In the genomic region with DNA sequence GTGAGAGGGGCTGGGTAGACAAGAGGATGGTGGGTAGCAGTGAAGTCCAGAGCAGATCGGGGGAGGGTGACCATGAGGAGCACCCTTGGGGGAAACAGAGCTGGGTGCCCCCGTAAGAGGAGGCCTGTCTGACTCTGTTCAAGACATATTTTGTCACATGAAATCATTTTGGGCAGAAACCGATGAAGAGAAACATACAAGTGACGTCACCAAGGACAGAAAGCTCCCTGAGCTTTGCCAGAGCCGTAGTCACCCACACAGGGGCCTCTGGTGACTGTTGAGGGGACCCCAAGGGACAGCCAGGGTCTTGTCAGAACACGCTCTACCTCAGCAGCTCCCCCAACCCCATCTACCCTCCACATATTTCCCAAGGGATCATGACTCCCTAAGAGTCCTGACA, we compare ENCODE assay signal across 2 cellular contexts.
TF ChIP-seq lines count a peak whose summit lies in the region.

No MANE protein-coding gene starts in this region.

TF ChIP-seq in HepG2, 621 proteins besides CTCF, POLR2A, EP300 and RAD21:
- peak; percentile 89 for TF ChIP-seq ATF7 (IDR thresholded peaks at IDR 0.05)
- TF ChIP-seq ATF7 (CRISPR knock-in tag; IDR thresholded peaks at IDR 0.05), result no peak
- TF ChIP-seq CREB1 (IDR thresholded peaks at IDR 0.05), result peak; percentile 95
- TF ChIP-seq CREB1 (CRISPR knock-in tag; IDR thresholded peaks at IDR 0.05), result no peak
- no peak for TF ChIP-seq KLF12 (CRISPR knock-in tag; IDR thresholded peaks at IDR 0.05; ENCODE audit: borderline replicate concordance)

TF ChIP-seq in K562, 482 proteins besides CTCF, POLR2A, EP300 and RAD21:
- TF ChIP-seq ATF1 (CRISPR knock-in tag; IDR thresholded peaks at IDR 0.05), result no peak
- peak; percentile 54; the same call in 1 of the 2 replicates for TF ChIP-seq ATF1 (tag; IDR thresholded peaks at IDR 0.05)
- TF ChIP-seq PURB (CRISPR knock-in tag; IDR thresholded peaks at IDR 0.05; ENCODE audit: low read depth), result no peak
- TF ChIP-seq, protein P1, sequence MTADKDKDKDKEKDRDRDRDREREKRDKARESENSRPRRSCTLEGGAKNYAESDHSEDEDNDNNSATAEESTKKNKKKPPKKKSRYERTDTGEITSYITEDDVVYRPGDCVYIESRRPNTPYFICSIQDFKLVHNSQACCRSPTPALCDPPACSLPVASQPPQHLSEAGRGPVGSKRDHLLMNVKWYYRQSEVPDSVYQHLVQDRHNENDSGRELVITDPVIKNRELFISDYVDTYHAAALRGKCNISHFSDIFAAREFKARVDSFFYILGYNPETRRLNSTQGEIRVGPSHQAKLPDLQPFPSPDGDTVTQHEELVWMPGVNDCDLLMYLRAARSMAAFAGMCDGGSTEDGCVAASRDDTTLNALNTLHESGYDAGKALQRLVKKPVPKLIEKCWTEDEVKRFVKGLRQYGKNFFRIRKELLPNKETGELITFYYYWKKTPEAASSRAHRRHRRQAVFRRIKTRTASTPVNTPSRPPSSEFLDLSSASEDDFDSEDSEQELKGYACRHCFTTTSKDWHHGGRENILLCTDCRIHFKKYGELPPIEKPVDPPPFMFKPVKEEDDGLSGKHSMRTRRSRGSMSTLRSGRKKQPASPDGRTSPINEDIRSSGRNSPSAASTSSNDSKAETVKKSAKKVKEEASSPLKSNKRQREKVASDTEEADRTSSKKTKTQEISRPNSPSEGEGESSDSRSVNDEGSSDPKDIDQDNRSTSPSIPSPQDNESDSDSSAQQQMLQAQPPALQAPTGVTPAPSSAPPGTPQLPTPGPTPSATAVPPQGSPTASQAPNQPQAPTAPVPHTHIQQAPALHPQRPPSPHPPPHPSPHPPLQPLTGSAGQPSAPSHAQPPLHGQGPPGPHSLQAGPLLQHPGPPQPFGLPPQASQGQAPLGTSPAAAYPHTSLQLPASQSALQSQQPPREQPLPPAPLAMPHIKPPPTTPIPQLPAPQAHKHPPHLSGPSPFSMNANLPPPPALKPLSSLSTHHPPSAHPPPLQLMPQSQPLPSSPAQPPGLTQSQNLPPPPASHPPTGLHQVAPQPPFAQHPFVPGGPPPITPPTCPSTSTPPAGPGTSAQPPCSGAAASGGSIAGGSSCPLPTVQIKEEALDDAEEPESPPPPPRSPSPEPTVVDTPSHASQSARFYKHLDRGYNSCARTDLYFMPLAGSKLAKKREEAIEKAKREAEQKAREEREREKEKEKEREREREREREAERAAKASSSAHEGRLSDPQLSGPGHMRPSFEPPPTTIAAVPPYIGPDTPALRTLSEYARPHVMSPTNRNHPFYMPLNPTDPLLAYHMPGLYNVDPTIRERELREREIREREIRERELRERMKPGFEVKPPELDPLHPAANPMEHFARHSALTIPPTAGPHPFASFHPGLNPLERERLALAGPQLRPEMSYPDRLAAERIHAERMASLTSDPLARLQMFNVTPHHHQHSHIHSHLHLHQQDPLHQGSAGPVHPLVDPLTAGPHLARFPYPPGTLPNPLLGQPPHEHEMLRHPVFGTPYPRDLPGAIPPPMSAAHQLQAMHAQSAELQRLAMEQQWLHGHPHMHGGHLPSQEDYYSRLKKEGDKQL (CRISPR knock-in tag; IDR thresholded peaks at IDR 0.05; ENCODE audit: borderline replicate concordance), result no peak
